ENCODE assay signal across 8 cellular contexts in the genomic region with DNA sequence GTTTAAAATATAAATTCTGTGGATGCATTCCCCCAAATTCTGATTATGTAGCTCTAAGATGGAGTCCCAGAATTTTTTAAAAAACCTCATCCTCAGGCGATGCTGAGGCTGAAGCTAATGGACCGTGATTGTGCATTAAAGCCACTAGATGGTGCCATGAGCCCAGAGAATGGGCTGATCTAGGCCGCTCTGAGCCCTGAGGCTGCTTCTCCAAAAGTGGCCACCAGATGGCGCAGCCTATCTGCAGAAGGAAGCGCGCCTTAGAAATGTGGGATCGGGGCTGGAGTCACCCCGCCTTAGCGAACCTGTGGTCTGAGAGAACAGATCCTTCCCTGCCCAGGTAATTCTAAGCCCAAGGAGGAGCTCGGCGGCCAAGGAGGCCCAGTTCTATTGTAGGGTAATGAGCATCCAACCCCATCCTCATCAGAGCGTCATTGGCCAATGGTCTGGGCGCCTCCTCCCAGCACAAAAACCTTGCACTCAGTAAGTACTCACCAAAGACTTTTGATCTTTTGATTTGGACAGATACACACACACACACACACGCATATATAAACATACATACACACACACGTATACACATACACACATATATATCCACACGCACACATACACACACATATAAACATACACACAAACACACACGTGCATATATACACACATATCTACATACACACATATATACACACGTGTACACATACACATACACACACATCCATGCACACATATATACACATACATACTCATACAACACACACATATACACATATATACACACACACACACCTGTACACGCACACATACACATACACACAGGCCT. TPM values are rescaled to one million over a fixed set of nuclear protein-coding genes. Genes with fewer than 3 reads are reported as not detected.
DNase-seq lines count a peak whose midpoint lies in the region; ATAC-seq and TF ChIP-seq lines count a peak whose summit lies in the region.

No MANE protein-coding gene starts in this region.

- DNase-seq in DMS79 treated with DMSO at 0.1 percent for 48 hours (lab: John Stamatoyannopoulos, UW) (peak; percentile 79), HT1080 (ENCODE audit: low read depth) (peak; percentile 71), OCI-M1 (lab: John Stamatoyannopoulos, UW) (peak; percentile 84), activated T-cell treated with anti-CD3 and anti-CD28 coated beads for 4 hours (peak; percentile 74), fibroblast of gingiva (ENCODE audit: low read depth) (peak; percentile 74), nephron progenitor cell (peak; percentile 97)
- peak; percentile 88 for DNase-seq in stimulated activated naive CD8-positive, alpha-beta T cell treated with anti-CD3 and anti-CD28 coated beads, Interleukin-15, Interleukin-2, amounts not matched to agents 100 U/mL and 50 U/mL, for 24 hours

- H3K36me3 Mint-ChIP-seq in nephron progenitor cell (ENCODE audit: low read depth) = no peaks in the 10 kb centered on the region

- ATAC-seq in GM21526 (IDR thresholded peaks at IDR 0.05; ENCODE audit: low FRiP score, unreplicated experiment) = peak; percentile 94
- peak; percentile 86 for ATAC-seq in stimulated activated naive CD8-positive, alpha-beta T cell treated with anti-CD3 and anti-CD28 coated beads, Interleukin-15, Interleukin-2, amounts not matched to agents 100 U/mL and 50 U/mL, for 24 hours

- peaks cover 17% of the 10 kb centered on the region for H3K4me1 Mint-ChIP-seq in nephron progenitor cell

- TF ChIP-seq CTCF in nephron progenitor cell (IDR thresholded peaks at IDR 0.05) = peak; percentile 100

- no peak overlapping the region for H3K4me3 Mint-ChIP-seq in nephron progenitor cell

- H3K27me3 Mint-ChIP-seq in nephron progenitor cell (ENCODE audit: low read depth, poor library complexity) = peaks cover 11% of the 10 kb centered on the region

- no peaks in the 10 kb centered on the region for H3K9me3 Mint-ChIP-seq in nephron progenitor cell

- H3K27ac Mint-ChIP-seq in nephron progenitor cell = no peak overlapping the region

RNA-seq across cellular contexts. Expression of gene MMP2, which starts 13.7 kb away (rescaled TPM):
- 56.0 and 73.6 TPM in 2 replicates for total RNA-seq in HT1080 (2014; rRNA removed; shearing (Covaris generic))
- polyA plus RNA-seq in HT1080 (2015; cell fraction: cytosol; rRNA removed) = 98.7 and 123 TPM in 2 replicates
- polyA plus RNA-seq in HT1080 (2015; cell fraction: nucleus; rRNA removed) = 232 and 246 TPM in 2 replicates

RNA-seq across cellular contexts. Expression of gene LPCAT2, which starts 43.6 kb away (rescaled TPM):
- total RNA-seq in HT1080 (2014; rRNA removed; shearing (Covaris generic)) = 11.5 and 11.9 TPM in 2 replicates
- 10.0 and 13.6 TPM in 2 replicates for polyA plus RNA-seq in HT1080 (2015; cell fraction: cytosol; rRNA removed)
- polyA plus RNA-seq in HT1080 (2015; cell fraction: nucleus; rRNA removed) = 21.9 and 25.6 TPM in 2 replicates

Comparison
In these comparisons a context has a peak if more than half of its experiments do, and no peak if none do; other contexts are left out.
1. Peak in every context shown above with its lines: DNase-seq and ATAC-seq.